ENCODE assay signal across 11 cellular contexts in the genomic region with DNA sequence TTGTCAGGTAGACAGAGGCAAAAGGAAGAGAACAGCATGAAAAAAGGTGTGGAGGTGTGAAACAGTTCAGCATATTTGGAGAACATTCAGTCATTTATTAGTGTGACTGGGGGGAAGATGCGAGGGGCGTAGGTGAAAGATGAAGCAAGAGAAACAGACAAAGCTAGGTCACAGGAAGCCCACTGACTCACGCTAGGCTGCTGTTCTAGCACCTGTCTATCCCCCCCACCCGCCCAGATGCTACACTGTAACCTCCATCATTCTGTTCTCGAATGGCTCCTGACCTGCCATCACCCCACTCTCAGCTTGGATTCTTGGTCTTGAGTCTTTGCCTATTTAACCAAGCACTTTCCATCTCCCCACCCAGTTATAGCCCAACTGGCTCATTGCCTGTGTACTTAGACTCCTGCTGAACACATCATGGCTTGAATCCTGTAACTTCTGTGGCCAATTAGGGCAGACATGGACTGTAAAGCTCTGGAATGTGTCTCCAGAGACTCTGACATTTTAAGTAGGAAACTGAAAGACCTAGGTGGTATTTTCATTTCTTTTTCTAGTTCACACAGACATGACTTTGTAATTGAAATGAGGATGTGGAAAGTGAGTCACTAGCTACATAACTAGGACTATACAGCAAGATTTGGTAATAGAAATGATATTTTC. TPM values are rescaled to one million over a fixed set of nuclear protein-coding genes. Genes with fewer than 3 reads are reported as not detected.
DNase-seq lines count a peak whose midpoint lies in the region; ATAC-seq, FAIRE-seq and TF ChIP-seq lines count a peak whose summit lies in the region.
"Had no signal": no experiment of that assay in that cellular context is flagged by ENCODE, and none has a peak within 500 bp of the region (broad histone marks: within the 10 kb centered on the region; RNA-seq: fewer than 3 reads in every experiment).

No MANE protein-coding gene starts in this region.

- H3K9me3 ChIP-seq in fibroblast of lung (ENCODE audit: control insufficient read depth, insufficient read depth, low read depth, low read length) (no peaks in the 10 kb centered on the region), small intestine (ENCODE audit: control insufficient read depth, low read depth) (no peaks in the 10 kb centered on the region)

- no peaks in the 10 kb centered on the region for H3K36me3 ChIP-seq in fibroblast of lung (ENCODE audit: control insufficient read depth, insufficient read depth, low read length)
- no peaks in the 10 kb centered on the region for H3K36me3 ChIP-seq in small intestine (ENCODE audit: control insufficient read depth in 2 of 2, insufficient read depth in 2 of 2, low read length in 2 of 2)

- peak; percentile 97 for DNase-seq in GM04503 (ENCODE audit: low read depth)
- DNase-seq in RPMI7951 (ENCODE audit: low read depth) = peak; percentile 75
- peak in 1 of 2 donors; percentile 94 for DNase-seq in fibroblast of lung (ENCODE audit: low read depth in 2 of 2)
- DNase-seq in small intestine = no peak
- DNase-seq in hypothalamus (lab: John Stamatoyannopoulos, UW) = no peak
- DNase-seq: effector CD8-positive, alpha-beta T cell; NCI-H526 had no signal

- TF ChIP-seq CTCF in fibroblast of lung (conservative IDR thresholded peaks at IDR 0.05 in 1 of 2, IDR thresholded peaks at IDR 0.05 in 1 of 2; ENCODE audit: low read depth in 1 of 2, low read length in 2 of 2) = no peak

- no peaks in the 10 kb centered on the region for H3K79me2 ChIP-seq in fibroblast of lung (ENCODE audit: control insufficient read depth, insufficient read depth, low read length)

- no peak overlapping the region for H3K4me3 ChIP-seq in fibroblast of lung (replicated peaks in 1 of 4; ENCODE audit: control extremely low read depth in 1 of 4, insufficient read depth in 1 of 4, low read depth in 3 of 4, low read length in 4 of 4)
- no peak overlapping the region for H3K4me3 ChIP-seq in small intestine (ENCODE audit: low read depth in 1 of 2, low read length in 2 of 2)
- H3K4me3 ChIP-seq: lung had no signal

- WGBS in small intestine, 3 donors = 72 to 90% (median 87%) methylated on average over 5 of the region's 5 CpGs

- H3K27ac ChIP-seq in fibroblast of lung (ENCODE audit: insufficient read depth, low read length) (peak overlapping the region; percentile 28), small intestine (ENCODE audit: low read depth in 1 of 2, low read length in 1 of 2) (no peak overlapping the region)

- H3K4me1 ChIP-seq in fibroblast of lung (ENCODE audit: control insufficient read depth, extremely low read depth, insufficient read depth, low read length) (peaks cover 21% of the 10 kb centered on the region), small intestine (ENCODE audit: control insufficient read depth in 2 of 2, insufficient read depth in 1 of 2, low read depth in 1 of 2, low read length in 1 of 2) (no peaks in the 10 kb centered on the region)

- peak; percentile 99 for FAIRE-seq in A204.1 (lab: Jason Lieb, UNC)
- FAIRE-seq in small intestine (lab: Jason Lieb, UNC) = no peak

- H3K9ac ChIP-seq in fibroblast of lung (ENCODE audit: insufficient read depth, low read length) = no peak overlapping the region

- no peak for ATAC-seq in HG02678 (IDR thresholded peaks at IDR 0.05; ENCODE audit: unreplicated experiment)
- ATAC-seq in GM18873 (IDR thresholded peaks at IDR 0.05; ENCODE audit: low FRiP score, unreplicated experiment) = no peak

- H3K4me2 ChIP-seq in fibroblast of lung (ENCODE audit: extremely low read depth, insufficient read depth, low read length) = no peak overlapping the region

- H4K20me1 ChIP-seq in fibroblast of lung (ENCODE audit: control insufficient read depth, extremely low read depth, insufficient read depth, low read length) = no peaks in the 10 kb centered on the region

- H2AFZ ChIP-seq in fibroblast of lung (ENCODE audit: low read length) = no peak overlapping the region

- H3K27me3 ChIP-seq in fibroblast of lung (ENCODE audit: control insufficient read depth, insufficient read depth, low read length) (no peaks in the 10 kb centered on the region), small intestine (ENCODE audit: control insufficient read depth in 2 of 2, insufficient read depth in 2 of 2, low read length in 2 of 2) (no peaks in the 10 kb centered on the region)

RNA-seq across cellular contexts. Expression of a gene that starts 12.0 kb away (rescaled TPM):
- 1.8 and 3.1 TPM in 2 replicates for total RNA-seq in RPMI7951 (2014; rRNA removed; shearing (Covaris generic))
- total RNA-seq in fibroblast of lung = 25.7 and 31.7 TPM in 2 replicates
- polyA plus RNA-seq in fibroblast of lung = 11.4 and 12.6 TPM in 2 replicates
- 18.1 and 20.8 TPM in 2 replicates for polyA plus RNA-seq in fibroblast of lung (2012)
- polyA minus RNA-seq in fibroblast of lung (ENCODE audit: low replicate concordance) = 22.8 and 42.3 TPM in 2 replicates
- polyA plus RNA-seq in small intestine = 10 to 100 TPM in 2 of 3 donors, 1 to 10 TPM in 1; 9.6 to 17.7 (median 15.4) TPM

RNA-seq across cellular contexts. Expression of a gene that starts 12.8 kb away (rescaled TPM):
- 93.6 and 108 TPM in 2 replicates for total RNA-seq in RPMI7951 (2014; rRNA removed; shearing (Covaris generic))
- total RNA-seq in fibroblast of lung = 12.6 and 26.4 TPM in 2 replicates
- polyA plus RNA-seq in fibroblast of lung (13.7 and 20.6 TPM in 2 replicates), small intestine (1 to 10 TPM in 1 of 3 donors, under 1 TPM in 2; 0.22 to 2.3 (median 0.27) TPM)
- polyA plus RNA-seq in fibroblast of lung (2012) = 10.9 and 15.8 TPM in 2 replicates
- polyA minus RNA-seq in fibroblast of lung (ENCODE audit: low replicate concordance) = 8.7 and 23.4 TPM in 2 replicates

RNA-seq across cellular contexts. Expression of a gene that starts 36.8 kb away (rescaled TPM):
- total RNA-seq in RPMI7951 (2014; rRNA removed; shearing (Covaris generic)) = 70.3 and 71.4 TPM in 2 replicates
- 45.7 and 47.8 TPM in 2 replicates for total RNA-seq in fibroblast of lung
- polyA plus RNA-seq in fibroblast of lung = 18.8 and 25.4 TPM in 2 replicates
- 17.8 and 28.0 TPM in 2 replicates for polyA plus RNA-seq in fibroblast of lung (2012)
- 16.7 and 50.8 TPM in 2 replicates for polyA minus RNA-seq in fibroblast of lung (ENCODE audit: low replicate concordance)
- polyA plus RNA-seq in small intestine = 10 to 100 TPM; 20.4 to 42.3 (median 30.8) TPM

RNA-seq across cellular contexts. Expression of a gene that starts 37.0 kb away (rescaled TPM):
- total RNA-seq in RPMI7951 (2014; rRNA removed; shearing (Covaris generic)) = 132 and 144 TPM in 2 replicates
- 70.4 and 73.7 TPM in 2 replicates for total RNA-seq in fibroblast of lung
- 54.0 and 81.3 TPM in 2 replicates for polyA plus RNA-seq in fibroblast of lung
- 43.1 and 64.8 TPM in 2 replicates for polyA plus RNA-seq in fibroblast of lung (2012)
- polyA minus RNA-seq in fibroblast of lung (ENCODE audit: low replicate concordance) = 41.9 and 97.8 TPM in 2 replicates
- polyA plus RNA-seq in small intestine = 100 to 1,000 TPM; 179 to 237 (median 201) TPM

RNA-seq across cellular contexts. Expression of a gene that starts 40.5 kb away (rescaled TPM):
- 0.20 and 0.36 TPM in 2 replicates for total RNA-seq in RPMI7951 (2014; rRNA removed; shearing (Covaris generic))
- not detected in 2 replicates for total RNA-seq in fibroblast of lung
- polyA plus RNA-seq in fibroblast of lung = not detected in 2 replicates
- polyA plus RNA-seq in fibroblast of lung (2012) = not detected in 2 replicates
- polyA minus RNA-seq in fibroblast of lung (ENCODE audit: low replicate concordance) = not detected in 2 replicates
- polyA plus RNA-seq in small intestine = 100 to 1,000 TPM in 1 of 3 donors, 10 to 100 TPM in 2; 20.0 to 106 (median 59.2) TPM

Comparison
In these comparisons a context has a peak if more than half of its experiments do, and no peak if none do; other contexts are left out.
1. DNase-seq: peak in GM04503 (single experiment) and RPMI7951 (single experiment); none in small intestine (single experiment) and hypothalamus (0 of 51).